ENCODE assay signal across 1 cellular context in the genomic region with DNA sequence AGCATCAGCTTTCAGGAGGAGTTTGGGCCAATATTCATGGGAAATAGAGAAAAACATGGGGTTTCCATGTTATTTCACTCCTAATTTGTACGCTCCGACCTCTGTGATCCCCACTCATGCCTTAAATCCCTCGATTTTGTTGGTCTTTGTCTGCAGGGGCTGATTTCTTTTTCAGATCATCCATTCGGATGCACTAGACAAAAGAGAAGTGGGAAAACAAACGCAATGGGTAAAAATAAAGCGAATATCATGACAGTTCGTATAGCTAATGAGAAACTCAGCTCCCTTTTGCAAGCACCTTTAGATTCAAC.
TF ChIP-seq lines count a peak whose summit lies in the region.

No MANE protein-coding gene starts in this region.

TF ChIP-seq in SK-N-SH treated with all-trans-retinoic acid at 6 μM for 48 hours, 23 proteins besides CTCF, POLR2A, EP300 and RAD21 (continued from another document):
- TF ChIP-seq, protein P1, sequence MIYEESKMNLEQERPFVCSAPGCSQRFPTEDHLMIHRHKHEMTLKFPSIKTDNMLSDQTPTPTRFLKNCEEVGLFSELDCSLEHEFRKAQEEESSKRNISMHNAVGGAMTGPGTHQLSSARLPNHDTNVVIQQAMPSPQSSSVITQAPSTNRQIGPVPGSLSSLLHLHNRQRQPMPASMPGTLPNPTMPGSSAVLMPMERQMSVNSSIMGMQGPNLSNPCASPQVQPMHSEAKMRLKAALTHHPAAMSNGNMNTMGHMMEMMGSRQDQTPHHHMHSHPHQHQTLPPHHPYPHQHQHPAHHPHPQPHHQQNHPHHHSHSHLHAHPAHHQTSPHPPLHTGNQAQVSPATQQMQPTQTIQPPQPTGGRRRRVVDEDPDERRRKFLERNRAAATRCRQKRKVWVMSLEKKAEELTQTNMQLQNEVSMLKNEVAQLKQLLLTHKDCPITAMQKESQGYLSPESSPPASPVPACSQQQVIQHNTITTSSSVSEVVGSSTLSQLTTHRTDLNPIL (CRISPR knock-in tag; IDR thresholded peaks at IDR 0.05; ENCODE audit: low read depth): no peak
- TF ChIP-seq ISL1 (CRISPR knock-in tag; IDR thresholded peaks at IDR 0.05) (no peak), ESRRG (CRISPR knock-in tag; IDR thresholded peaks at IDR 0.05) (no peak), TOX (CRISPR knock-in tag; IDR thresholded peaks at IDR 0.05; ENCODE audit: borderline replicate concordance) (no peak), CSDC2 (CRISPR knock-in tag; IDR thresholded peaks at IDR 0.05) (no peak), SNAI2 (CRISPR knock-in tag; IDR thresholded peaks at IDR 0.05) (no peak), ARNTL (CRISPR knock-in tag; IDR thresholded peaks at IDR 0.05; ENCODE audit: borderline replicate concordance, low read depth) (no peak), OSR1 (CRISPR knock-in tag; IDR thresholded peaks at IDR 0.05) (no peak), ZNF565 (CRISPR knock-in tag; conservative IDR thresholded peaks at IDR 0.05; ENCODE audit: low read depth) (no peak), ZC3H10 (CRISPR knock-in tag; IDR thresholded peaks at IDR 0.05) (no peak)
- TF ChIP-seq, protein P2, sequence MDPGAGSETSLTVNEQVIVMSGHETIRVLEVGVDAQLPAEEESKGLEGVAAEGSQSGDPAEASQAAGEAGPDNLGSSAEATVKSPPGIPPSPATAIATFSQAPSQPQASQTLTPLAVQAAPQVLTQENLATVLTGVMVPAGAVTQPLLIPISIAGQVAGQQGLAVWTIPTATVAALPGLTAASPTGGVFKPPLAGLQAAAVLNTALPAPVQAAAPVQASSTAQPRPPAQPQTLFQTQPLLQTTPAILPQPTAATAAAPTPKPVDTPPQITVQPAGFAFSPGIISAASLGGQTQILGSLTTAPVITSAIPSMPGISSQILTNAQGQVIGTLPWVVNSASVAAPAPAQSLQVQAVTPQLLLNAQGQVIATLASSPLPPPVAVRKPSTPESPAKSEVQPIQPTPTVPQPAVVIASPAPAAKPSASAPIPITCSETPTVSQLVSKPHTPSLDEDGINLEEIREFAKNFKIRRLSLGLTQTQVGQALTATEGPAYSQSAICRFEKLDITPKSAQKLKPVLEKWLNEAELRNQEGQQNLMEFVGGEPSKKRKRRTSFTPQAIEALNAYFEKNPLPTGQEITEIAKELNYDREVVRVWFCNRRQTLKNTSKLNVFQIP (CRISPR knock-in tag; IDR thresholded peaks at IDR 0.05; ENCODE audit: borderline replicate concordance, low read depth): no peak
